20 cellular contexts compared by ENCODE assay signal in genomic region chr13:58437436-58437835, GRCh38.
DNase-seq lines count a peak whose midpoint lies in the region; FAIRE-seq and TF ChIP-seq lines count a peak whose summit lies in the region.
"Had no signal": no experiment of that assay in that cellular context is flagged by ENCODE, and none has a peak within 500 bp of the region (broad histone marks: within the 10 kb centered on the region; RNA-seq: fewer than 3 reads in every experiment).

No MANE protein-coding gene starts in this region.

- 73 to 80% methylated on average over 5 of the region's 5 CpGs for WGBS in thyroid gland, 2 donors
- 50% methylated on average over 5 of the region's 5 CpGs for WGBS in prostate gland

- peak overlapping the region; percentile 26 for H3K27ac Mint-ChIP-seq in mesothelial cell of epicardium
- H3K27ac Mint-ChIP-seq: CD4-positive, alpha-beta memory T cell; GM23338; H9 had no signal

- H3K4me3 Mint-ChIP-seq in mesothelial cell of epicardium, result no peak overlapping the region
- H3K4me3 Mint-ChIP-seq: CD4-positive, alpha-beta memory T cell; GM23338; H9 had no signal

- intact Hi-C loops in thyroid gland (cut with DNase I) (no loop called here), prostate gland (cut with DNase I) (no loop called here)

- no peaks in the 10 kb centered on the region for H3K27me3 ChIP-seq in OCI-LY3 (ENCODE audit: low read depth, low read length)
- H3K27me3 ChIP-seq in thyroid gland, result no peaks in the 10 kb centered on the region
- no peaks in the 10 kb centered on the region for H3K27me3 ChIP-seq in MM.1S (replicated peaks; ENCODE audit: insufficient read depth, low read length)
- no peaks in the 10 kb centered on the region for H3K27me3 ChIP-seq in prostate gland (replicated peaks; ENCODE audit: insufficient read depth)

- DNase-seq in mesothelial cell of epicardium (ENCODE audit: low spot score in 2 of 2, unreplicated experiment in 2 of 2) (no peak), putamen (ENCODE audit: low spot score) (peak; percentile 53), thyroid gland (no peak), MM.1S (no peak), prostate gland (ENCODE audit: low spot score) (no peak)
- DNase-seq: 8988T; C1 segment of cervical spinal cord; Calu3; CD4-positive, alpha-beta memory T cell; COR-L47; DMS53; DMS79 treated with DMSO at 0.1 percent for 48 hours; GF-D8; H9 had no signal

- no peaks in the 10 kb centered on the region for H3K9me2 ChIP-seq in MM.1S (replicated peaks; ENCODE audit: insufficient read depth, low read length)

- H3K36me3 Mint-ChIP-seq in mesothelial cell of epicardium, result no peaks in the 10 kb centered on the region
- H3K36me3 Mint-ChIP-seq: CD4-positive, alpha-beta memory T cell had no signal

- H3K4me1 Mint-ChIP-seq in mesothelial cell of epicardium, result peaks cover 13% of the 10 kb centered on the region
- H3K4me1 Mint-ChIP-seq: CD4-positive, alpha-beta memory T cell; H9 had no signal

- TF ChIP-seq CTCF in OCI-LY3 (IDR thresholded peaks at IDR 0.05; ENCODE audit: low read depth, low read length) (no peak), mesothelial cell of epicardium (IDR thresholded peaks at IDR 0.05; ENCODE audit: unreplicated experiment) (no peak), thyroid gland (IDR thresholded peaks at IDR 0.05) (no peak), MM.1S (IDR thresholded peaks at IDR 0.05; ENCODE audit: low read length) (no peak), prostate gland (IDR thresholded peaks at IDR 0.05) (no peak)

- FAIRE-seq in endometrium (lab: Jason Lieb, UNC), result peak; percentile 23
- FAIRE-seq: A549, GM12891, GM18507 had no signal

- H3F3A ChIP-seq in MM.1S (ENCODE audit: insufficient read depth, low read length), result no peaks in the 10 kb centered on the region

- no peaks in the 10 kb centered on the region for H3K9me3 Mint-ChIP-seq in mesothelial cell of epicardium
- H3K9me3 Mint-ChIP-seq: GM23338, H9 had no signal

- H3K4me1 ChIP-seq in OCI-LY3 (ENCODE audit: low read length), result peaks cover 16% of the 10 kb centered on the region; the same call in 1 of the 2 replicates
- no peaks in the 10 kb centered on the region for H3K4me1 ChIP-seq in thyroid gland
- no peaks in the 10 kb centered on the region for H3K4me1 ChIP-seq in MM.1S (ENCODE audit: low read length)
- H3K4me1 ChIP-seq in prostate gland (replicated peaks), result no peaks in the 10 kb centered on the region
- H3K4me1 ChIP-seq: A549 had no signal

- H3K4me2 ChIP-seq in OCI-LY3 (ENCODE audit: low read length) (peak overlapping the region; percentile 29), MM.1S (ENCODE audit: low read depth, low read length) (no peak overlapping the region)
- H3K4me2 ChIP-seq: A549, GM23338 had no signal

- H2AFZ ChIP-seq in OCI-LY3 (ENCODE audit: low read depth, low read length) (peak overlapping the region; percentile 32; the same call in 1 of the 2 replicates), MM.1S (ENCODE audit: low read length) (no peak overlapping the region)
- H2AFZ ChIP-seq: GM23338 had no signal

- H3K79me2 ChIP-seq in OCI-LY3 (ENCODE audit: low read length), result no peaks in the 10 kb centered on the region
- no peaks in the 10 kb centered on the region for H3K79me2 ChIP-seq in MM.1S (ENCODE audit: low read length)

- H4K20me1 ChIP-seq in OCI-LY3 (ENCODE audit: insufficient read depth, low read length) (no peaks in the 10 kb centered on the region), MM.1S (ENCODE audit: insufficient read depth, low read length) (no peaks in the 10 kb centered on the region)

- H3K27ac ChIP-seq in OCI-LY3 (ENCODE audit: low read length), result no peak overlapping the region
- no peak overlapping the region for H3K27ac ChIP-seq in thyroid gland
- H3K27ac ChIP-seq in MM.1S (ENCODE audit: low read length), result no peak overlapping the region
- H3K27ac ChIP-seq in prostate gland, result no peak overlapping the region
- H3K27ac ChIP-seq: A549 had no signal

- H3K9me3 ChIP-seq in OCI-LY3 (ENCODE audit: insufficient read depth, low read length) (no peaks in the 10 kb centered on the region), thyroid gland (no peaks in the 10 kb centered on the region), MM.1S (replicated peaks; ENCODE audit: insufficient read depth, low read length) (no peaks in the 10 kb centered on the region), prostate gland (no peaks in the 10 kb centered on the region)
- H3K9me3 ChIP-seq: A549 had no signal

- H3K9ac ChIP-seq in OCI-LY3 (ENCODE audit: low read length) (no peak overlapping the region), MM.1S (ENCODE audit: low read length) (no peak overlapping the region)

- no peak for TF ChIP-seq POLR2A in thyroid gland (IDR thresholded peaks at IDR 0.05)
- no peak for TF ChIP-seq POLR2A in prostate gland (IDR thresholded peaks at IDR 0.05)

- H3K4me3 ChIP-seq in OCI-LY3 (ENCODE audit: low read length), result no peak overlapping the region
- H3K4me3 ChIP-seq in thyroid gland (replicated peaks in 1 of 3), result no peak overlapping the region
- H3K4me3 ChIP-seq in MM.1S (ENCODE audit: low read length), result no peak overlapping the region
- no peak overlapping the region for H3K4me3 ChIP-seq in prostate gland
- H3K4me3 ChIP-seq: A549, GM23338 had no signal

- H3K36me3 ChIP-seq in OCI-LY3 (replicated peaks; ENCODE audit: low read depth, low read length) (no peaks in the 10 kb centered on the region), thyroid gland (no peaks in the 10 kb centered on the region), MM.1S (replicated peaks; ENCODE audit: insufficient read depth, low read length) (no peaks in the 10 kb centered on the region), prostate gland (no peaks in the 10 kb centered on the region)

- no peaks in the 10 kb centered on the region for H3K27me3 Mint-ChIP-seq in mesothelial cell of epicardium (ENCODE audit: low read depth)
- H3K27me3 Mint-ChIP-seq: CD4-positive, alpha-beta memory T cell had no signal
